ENCODE assay signal across 31 cellular contexts in the genomic region with DNA sequence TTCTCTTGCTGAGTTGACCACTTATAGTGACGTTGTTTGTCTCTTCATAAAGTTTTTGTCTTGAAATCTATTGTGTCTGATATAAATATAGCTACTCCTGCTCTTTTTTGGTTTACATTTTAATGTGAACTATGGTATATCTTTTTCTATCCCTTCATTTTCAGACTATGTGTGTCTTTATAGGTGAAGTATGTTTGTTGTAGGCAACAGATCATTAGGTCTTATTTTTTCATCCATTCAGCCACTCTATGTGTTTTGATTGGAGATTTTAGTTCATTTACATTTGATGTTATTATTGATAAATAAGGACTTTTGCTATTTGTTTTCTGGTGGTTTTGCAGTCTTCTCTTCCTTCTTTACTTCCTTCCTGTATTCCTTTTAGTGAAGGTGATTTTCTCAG. TPM values are rescaled to one million over a fixed set of nuclear protein-coding genes. Genes with fewer than 3 reads are reported as not detected.
"Had no signal": no experiment of that assay in that cellular context is flagged by ENCODE, and none has a peak within 500 bp of the region (broad histone marks: within the 10 kb centered on the region; RNA-seq: fewer than 3 reads in every experiment).

No MANE protein-coding gene starts in this region.

- H3K4me1 ChIP-seq: adrenal gland, breast epithelium, gastrocnemius medialis, heart left ventricle had no signal

- ATAC-seq: activated CD4-positive, alpha-beta T cell treated with anti-CD3 and anti-CD28 coated beads for 36 hours; activated CD8-positive, alpha-beta memory T cell treated with anti-CD3 and anti-CD28 coated beads, Interleukin-2, amount 10 ng/mL, durations not matched to agents 7 days and 5 days; activated CD8-positive, alpha-beta T cell treated with anti-CD3 and anti-CD28 coated beads, Interleukin-2, amount 10 ng/mL, durations not matched to agents 7 days and 5 days; activated naive CD8-positive, alpha-beta T cell treated with anti-CD3 and anti-CD28 coated beads, Interleukin-2, amount 50 U/mL, for 24 hours; esophagus mucosa; gastrocnemius medialis; heart left ventricle had no signal

- H3K9me3 ChIP-seq: adrenal gland, breast epithelium, gastrocnemius medialis, heart left ventricle had no signal

- H3K4me3 ChIP-seq: adrenal gland, breast epithelium, cardiac muscle cell, coronary artery, dorsolateral prefrontal cortex, gastrocnemius medialis, heart left ventricle had no signal

- H3K27me3 ChIP-seq: adrenal gland, cardiac muscle cell, gastrocnemius medialis had no signal

- H3K27ac ChIP-seq: adrenal gland, breast epithelium, cardiac muscle cell, coronary artery, dorsolateral prefrontal cortex, gastrocnemius medialis, heart left ventricle had no signal

- DNase-seq: activated CD4-positive, alpha-beta memory T cell treated with anti-CD3 and anti-CD28 coated beads for 36 hours; activated CD4-positive, alpha-beta T cell treated with anti-CD3 and anti-CD28 coated beads for 36 hours; activated CD4-positive, alpha-beta T cell treated with anti-CD3 and anti-CD28 coated beads, Interleukin-2, amount 10 ng/mL, durations not matched to agents 24 days and 14 days; activated CD4-positive, CD25-positive, alpha-beta regulatory T cell; activated CD4-positive, CD25-positive, alpha-beta regulatory T cell treated with anti-CD3 and anti-CD28 coated beads, Interleukin-2, amount 50 U/mL, for 72 hours; activated CD8-positive, alpha-beta memory T cell treated with anti-CD3 and anti-CD28 coated beads, Interleukin-2, amount 10 ng/mL, durations not matched to agents 7 days and 5 days; activated CD8-positive, alpha-beta memory T cell treated with anti-CD3 and anti-CD28 coated beads, Interleukin-2, amount 50 U/mL, for 4 hours; activated CD8-positive, alpha-beta T cell treated with anti-CD3 and anti-CD28 coated beads, Interleukin-2, amount 10 ng/mL, durations not matched to agents 7 days and 5 days; activated effector memory CD4-positive, alpha-beta T cell treated with anti-CD3 and anti-CD28 coated beads, Interleukin-2, amount 50 U/mL, for 16 hours; activated naive CD4-positive, alpha-beta T cell treated with anti-CD3 and anti-CD28 coated beads for 36 hours; activated naive CD8-positive, alpha-beta T cell treated with anti-CD3 and anti-CD28 coated beads for 36 hours; activated naive CD8-positive, alpha-beta T cell treated with anti-CD3 and anti-CD28 coated beads, Interleukin-2, amount 50 U/mL, for 24 hours; activated T-cell treated with anti-CD3 and anti-CD28 coated beads, Interleukin-2, amount 50 U/mL, for 1 hour; activated T-cell treated with anti-CD3 and anti-CD28 coated beads, Interleukin-2, amount 50 U/mL, for 48 hours; adrenal gland; amygdala; aorta; central memory CD4-positive, alpha-beta T cell; cerebellar nuclear complex; dorsolateral prefrontal cortex; effector memory CD4-positive, alpha-beta T cell; endodermal cell; foreskin fibroblast; gastrocnemius medialis; glutamatergic neuron; heart left ventricle; T-helper 2 cell had no signal

- H3K36me3 ChIP-seq: adrenal gland, breast epithelium, cardiac muscle cell, gastrocnemius medialis, heart left ventricle had no signal

RNA-seq across cellular contexts. Expression of gene SLC16A2, which starts 44.0 kb away (rescaled TPM):
- total RNA-seq: activated CD8-positive, alpha-beta T cell treated with anti-CD3 and anti-CD28 coated beads, Interleukin-2, amount 10 ng/mL, durations not matched to agents 7 days and 5 days had no signal
